1 cellular context compared by ENCODE assay signal in the genomic region with DNA sequence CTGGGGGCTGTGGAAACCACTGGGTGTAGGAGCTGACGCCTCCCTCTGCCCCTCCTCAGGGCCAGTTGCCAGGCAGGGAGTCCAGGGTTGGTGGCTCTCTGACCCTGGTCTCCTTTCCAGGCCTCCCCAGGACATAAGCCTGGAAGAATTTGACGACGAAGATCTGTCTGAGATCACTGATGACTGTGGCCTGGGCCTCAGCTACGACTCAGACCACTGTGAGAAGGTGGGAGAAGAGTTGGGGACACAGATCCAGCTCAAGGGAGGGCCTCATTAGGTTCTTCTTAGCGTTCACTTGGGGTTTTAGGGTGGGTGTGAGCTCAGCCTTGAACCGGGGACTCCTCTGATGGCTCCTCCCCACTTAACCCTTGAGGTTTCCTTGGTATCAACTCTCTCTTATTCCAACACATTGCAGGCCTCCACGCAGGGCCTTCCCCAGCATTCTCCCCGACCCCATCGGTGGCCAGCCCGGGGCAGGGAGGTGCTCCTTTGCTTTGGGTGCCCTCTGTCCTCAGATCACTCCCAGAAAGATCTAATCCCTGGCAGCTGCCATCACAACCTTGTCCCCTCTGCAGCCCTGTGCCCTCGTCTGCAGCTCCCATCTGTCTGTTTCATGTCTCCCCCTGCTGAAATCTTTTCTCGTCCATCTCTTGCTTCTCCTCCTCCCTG.
TF ChIP-seq lines count a peak whose summit lies in the region.

No MANE protein-coding gene starts in this region.

TF ChIP-seq in HCT116, 20 proteins besides CTCF, POLR2A, EP300 and RAD21:
- TF ChIP-seq SIN3A (IDR thresholded peaks at IDR 0.05; ENCODE audit: low read depth) (no peak), FOSL1 (IDR thresholded peaks at IDR 0.05; ENCODE audit: low read depth) (no peak), ZNF274 (IDR thresholded peaks at IDR 0.05; ENCODE audit: low read depth, low read length) (no peak), ZBTB33 (IDR thresholded peaks at IDR 0.05; ENCODE audit: extremely low read depth, insufficient replicate concordance, low read length) (no peak), TCF7L2 (IDR thresholded peaks at IDR 0.05; ENCODE audit: borderline replicate concordance, extremely low read depth, insufficient read depth, insufficient read length) (no peak)
